Comparison of ENCODE assay signal across 21 cellular contexts in genomic region chr15:20355256-20355868, GRCh38.
DNase-seq lines count a peak whose midpoint lies in the region; ATAC-seq and TF ChIP-seq lines count a peak whose summit lies in the region.
"Had no signal": no experiment of that assay in that cellular context is flagged by ENCODE, and none has a peak within 500 bp of the region (broad histone marks: within the 10 kb centered on the region; RNA-seq: fewer than 3 reads in every experiment).

No MANE protein-coding gene starts in this region.

- H3K4me2 ChIP-seq in PC-9, result no peak overlapping the region

- BruUV-seq in PC-9 (replicated peaks; lab: Mats Ljungman, UMichigan), result no TSS peak

- 83 to 84% methylated on average over 6 of the region's 6 CpGs for WGBS in sigmoid colon, 2 donors

- H3K9me2 ChIP-seq in PC-9 (ENCODE audit: insufficient read depth), result no peaks in the 10 kb centered on the region

- peaks cover 0 to 8% (median 0%) of the 10 kb centered on the region in 4 donors for H3K9me3 ChIP-seq in sigmoid colon
- no peaks in the 10 kb centered on the region for H3K9me3 ChIP-seq in PC-9 (ENCODE audit: insufficient read depth, low read depth)
- H3K9me3 ChIP-seq: left lung, prostate gland, thoracic aorta had no signal

- ATAC-seq in GM21360 (IDR thresholded peaks at IDR 0.05; ENCODE audit: unreplicated experiment), result no peak

- H4K20me1 ChIP-seq in PC-9 (ENCODE audit: insufficient read depth), result no peaks in the 10 kb centered on the region

- POLR2A ChIA-PET in PC-9 (lab: Charles Lee; ENCODE audit: unreplicated experiment), result no interaction called here

- no peaks in the 10 kb centered on the region for H3K36me3 ChIP-seq in sigmoid colon
- no peaks in the 10 kb centered on the region for H3K36me3 ChIP-seq in PC-9 (ENCODE audit: low read depth)
- H3K36me3 ChIP-seq: left lung, prostate gland, thoracic aorta had no signal

- H3K27ac ChIP-seq in sigmoid colon (no peak overlapping the region), PC-9 (no peak overlapping the region)
- H3K27ac ChIP-seq: left lung, prostate gland, thoracic aorta had no signal

- no peaks in the 10 kb centered on the region for H3K79me2 ChIP-seq in PC-9 (ENCODE audit: low read depth)

- H3K4me1 ChIP-seq in sigmoid colon (no peaks in the 10 kb centered on the region), PC-9 (replicated peaks; ENCODE audit: insufficient read depth) (no peaks in the 10 kb centered on the region)
- H3K4me1 ChIP-seq: left lung, prostate gland had no signal

- no peak overlapping the region for H2AFZ ChIP-seq in PC-9

- H3K27me3 ChIP-seq in sigmoid colon (no peaks in the 10 kb centered on the region), PC-9 (ENCODE audit: insufficient read depth, low read depth) (peaks cover 43% of the 10 kb centered on the region)
- H3K27me3 ChIP-seq: left lung had no signal

- peaks cover 25% of the 10 kb centered on the region for H3K36me3 Mint-ChIP-seq in endothelial cell (ENCODE audit: low read depth, unreplicated experiment)
- H3K36me3 Mint-ChIP-seq: activated naive CD4-positive, alpha-beta T cell treated with anti-CD3 and anti-CD28 coated beads, Interleukin-2, amount 10 ng/mL, durations not matched to agents 7 days and 5 days; stimulated activated naive B cell treated with anti-CD40 and anti-IgM and Interleukin-4, amounts not matched to agents 10 μg/mL and 1 μg/mL and 100 μg/mL, for 72 hours had no signal

- no peaks in the 10 kb centered on the region for H3F3A ChIP-seq in PC-9 (ENCODE audit: insufficient read depth, low read depth)

- peaks cover 34% of the 10 kb centered on the region for H3K27me3 Mint-ChIP-seq in endothelial cell (ENCODE audit: unreplicated experiment)

- H3K4me1 Mint-ChIP-seq in endothelial cell (ENCODE audit: unreplicated experiment), result no peaks in the 10 kb centered on the region

- in situ Hi-C loops in GM13977 (cut with MboI; ENCODE audit: low pct_unique_long_range_greater_than_20kb, low sequenced_read_pairs, unreplicated experiment), result no loop called here

- peak; percentile 63 for DNase-seq in activated effector memory CD4-positive, alpha-beta T cell treated with anti-CD3 and anti-CD28 coated beads, Interleukin-2, amount 50 U/mL, for 16 hours
- DNase-seq in activated effector memory CD4-positive, alpha-beta T cell treated with Interleukin-2 at 50 U/mL for 16 hours, result no peak
- DNase-seq in GM13977 (ENCODE audit: low spot score) (peak; percentile 39), endothelial cell (ENCODE audit: low spot score) (no peak), sigmoid colon (peak; percentile 62), PC-9 (no peak), HUDEP-2 (lab: John Stamatoyannopoulos, UW; ENCODE audit: unreplicated experiment in 76 of 76) (no peak)
- DNase-seq: activated CD4-positive, CD25-positive, alpha-beta regulatory T cell treated with anti-CD3 and anti-CD28 coated beads, Interleukin-2, amount 50 U/mL, for 72 hours; activated naive CD4-positive, alpha-beta T cell treated with anti-CD3 and anti-CD28 coated beads, Interleukin-2, amount 10 ng/mL, durations not matched to agents 7 days and 5 days; activated T-cell treated with anti-CD3 and anti-CD28 coated beads for 4 hours; Karpas-422; midbrain; NCI-H1694 treated with DMSO at 0.1 percent for 48 hours; NCI-H2227 treated with DMSO at 0.1 percent for 48 hours; SHP77 treated with DMSO at 0.1 percent for 48 hours; small intestine; stimulated activated naive B cell treated with anti-CD40 and anti-IgM and Interleukin-4, amounts not matched to agents 10 μg/mL and 1 μg/mL and 100 μg/mL, for 72 hours had no signal

- no peak for TF ChIP-seq CTCF in GM13977 (IDR thresholded peaks at IDR 0.05; ENCODE audit: extremely low read depth, insufficient read depth, missing control alignments)
- TF ChIP-seq CTCF in endothelial cell (IDR thresholded peaks at IDR 0.05; ENCODE audit: unreplicated experiment), result no peak
- no peak for TF ChIP-seq CTCF in sigmoid colon (IDR thresholded peaks at IDR 0.05)
- no peak for TF ChIP-seq CTCF in PC-9 (conservative IDR thresholded peaks at IDR 0.05)

- peaks cover 29% of the 10 kb centered on the region for H3K9me3 Mint-ChIP-seq in endothelial cell (ENCODE audit: unreplicated experiment)
- H3K9me3 Mint-ChIP-seq: activated naive CD4-positive, alpha-beta T cell treated with anti-CD3 and anti-CD28 coated beads, Interleukin-2, amount 10 ng/mL, durations not matched to agents 7 days and 5 days; stimulated activated naive B cell treated with anti-CD40 and anti-IgM and Interleukin-4, amounts not matched to agents 10 μg/mL and 1 μg/mL and 100 μg/mL, for 72 hours had no signal

- no peak for TF ChIP-seq EP300 in sigmoid colon (IDR thresholded peaks at IDR 0.05)

- intact Hi-C loops in sigmoid colon (cut with DNase I) (no loop called here), PC-9 (cut with micrococcal nuclease; ENCODE audit: unreplicated experiment) (no loop called here)

- no peak overlapping the region for H3K4me3 ChIP-seq in sigmoid colon
- no peak overlapping the region for H3K4me3 ChIP-seq in PC-9
- H3K4me3 ChIP-seq: left lung, prostate gland, thoracic aorta had no signal

- H3K27ac Mint-ChIP-seq in endothelial cell (ENCODE audit: unreplicated experiment), result peak overlapping the region; percentile 27
- H3K27ac Mint-ChIP-seq: activated naive CD4-positive, alpha-beta T cell treated with anti-CD3 and anti-CD28 coated beads, Interleukin-2, amount 10 ng/mL, durations not matched to agents 7 days and 5 days; stimulated activated naive B cell treated with anti-CD40 and anti-IgM and Interleukin-4, amounts not matched to agents 10 μg/mL and 1 μg/mL and 100 μg/mL, for 72 hours had no signal

- TF ChIP-seq POLR2A in sigmoid colon (IDR thresholded peaks at IDR 0.05), result no peak

- CTCF ChIA-PET in PC-9 (lab: Charles Lee), result interaction anchor here (1.0 kb wide), 1 partner anchor 11 kb away, joined by 5 read pairs; no protein-coding TSS in a partner anchor

- H3K4me3 Mint-ChIP-seq in endothelial cell (ENCODE audit: unreplicated experiment), result no peak overlapping the region
- H3K4me3 Mint-ChIP-seq: activated naive CD4-positive, alpha-beta T cell treated with anti-CD3 and anti-CD28 coated beads, Interleukin-2, amount 10 ng/mL, durations not matched to agents 7 days and 5 days; stimulated activated naive B cell treated with anti-CD40 and anti-IgM and Interleukin-4, amounts not matched to agents 10 μg/mL and 1 μg/mL and 100 μg/mL, for 72 hours had no signal

Comparison
In these comparisons a context has a peak if more than half of its experiments do, and no peak if none do; other contexts are left out.
1. DNase-seq: peak in activated effector memory CD4-positive, alpha-beta T cell treated with anti-CD3 and anti-CD28 coated beads, Interleukin-2, amount 50 U/mL, for 16 hours (single experiment), GM13977 (single experiment) and sigmoid colon (single experiment); none in activated effector memory CD4-positive, alpha-beta T cell treated with Interleukin-2 at 50 U/mL for 16 hours (single experiment), endothelial cell (single experiment), PC-9 (0 of 2) and HUDEP-2 (0 of 76).